Comparison of ENCODE assay signal across 25 cellular contexts in genomic region chr11:118201966-118202365, GRCh38. TPM values are rescaled to one million over a fixed set of nuclear protein-coding genes. Genes with fewer than 3 reads are reported as not detected.
A peak's percentile ranks its signal among the peaks of the same experiment; 100 is the strongest.
DNase-seq lines count a peak whose midpoint lies in the region; ATAC-seq and TF ChIP-seq lines count a peak whose summit lies in the region.
"Had no signal": no experiment of that assay in that cellular context is flagged by ENCODE, and none has a peak within 500 bp of the region (broad histone marks: within the 10 kb centered on the region; RNA-seq: fewer than 3 reads in every experiment).

No MANE protein-coding gene starts in this region.

- H3K36me3 ChIP-seq in hepatocyte (replicated peaks; ENCODE audit: insufficient read depth, low read depth): no peaks in the 10 kb centered on the region
- peaks cover 0 to 30% (median 7%) of the 10 kb centered on the region in 3 experiments for H3K36me3 ChIP-seq in naive thymus-derived CD4-positive, alpha-beta T cell (ENCODE audit: control insufficient read depth in 2 of 3, insufficient read depth in 3 of 3, low read length in 3 of 3)
- H3K36me3 ChIP-seq: BLaER1 had no signal

- WGBS in hepatocyte (ENCODE audit: low lambda C conversion rate, missing lambda C conversion rate): 81% methylated on average over 2 of the region's 2 CpGs

- H4K20me1 ChIP-seq in hepatocyte (ENCODE audit: insufficient read depth, poor library complexity, severe bottlenecking): no peaks in the 10 kb centered on the region
- H4K20me1 ChIP-seq: BLaER1 had no signal

- no peaks in the 10 kb centered on the region for H3K27me3 ChIP-seq in hepatocyte
- H3K27me3 ChIP-seq in naive thymus-derived CD4-positive, alpha-beta T cell (ENCODE audit: control insufficient read depth in 2 of 2, insufficient read depth in 2 of 2, low read length in 2 of 2): no peaks in the 10 kb centered on the region
- H3K27me3 ChIP-seq: BLaER1 had no signal

- H3K27ac Mint-ChIP-seq in activated CD4-positive, alpha-beta T cell treated with anti-CD3 and anti-CD28 coated beads, Interleukin-2, amount 10 ng/mL, durations not matched to agents 24 days and 14 days: no peak overlapping the region
- no peak overlapping the region for H3K27ac Mint-ChIP-seq in naive thymus-derived CD4-positive, alpha-beta T cell
- H3K27ac Mint-ChIP-seq: CD4-positive, alpha-beta T cell; IgD-negative memory B cell had no signal

- no peak overlapping the region for H2AFZ ChIP-seq in hepatocyte

- CTCF ChIA-PET in naive thymus-derived CD4-positive, alpha-beta T cell (lab: Charles Lee): interaction anchor here (0.7 to 1.8 kb wide), 8 partner anchors 13 to 89 kb away, joined by 3 to 8 read pairs (median 6); no protein-coding TSS in a partner anchor

- H3K4me1 ChIP-seq in hepatocyte (ENCODE audit: insufficient read depth): peaks cover 28% of the 10 kb centered on the region
- peaks cover 46 to 69% of the 10 kb centered on the region in 2 donors for H3K4me1 ChIP-seq in naive thymus-derived CD4-positive, alpha-beta T cell (ENCODE audit: control insufficient read depth in 2 of 2, insufficient read depth in 2 of 2, low read length in 2 of 2)

- no peaks in the 10 kb centered on the region for H3K9me3 ChIP-seq in hepatocyte (ENCODE audit: low read depth)
- H3K9me3 ChIP-seq in naive thymus-derived CD4-positive, alpha-beta T cell (ENCODE audit: control insufficient read depth in 2 of 3, low read length in 3 of 3): no peaks in the 10 kb centered on the region
- H3K9me3 ChIP-seq: BLaER1 had no signal

- intact Hi-C loops in activated CD4-positive, alpha-beta T cell treated with anti-CD3 and anti-CD28 coated beads, Interleukin-2, amount 10 ng/mL, durations not matched to agents 24 days and 14 days (cut with micrococcal nuclease): loop anchor here (1.0 to 5.0 kb wide), 8 partner anchors 15 to 235 kb away; partner anchors contain the start of genes CD3D and KMT2A
- intact Hi-C loops in naive thymus-derived CD4-positive, alpha-beta T cell (cut with micrococcal nuclease): loop anchor here (1.0 to 5.0 kb wide), 7 partner anchors 15 to 195 kb away; partner anchors contain the start of genes CD3D (in 1 of the 2), JAML (in 1 of the 2) and MPZL3 (in 1 of the 2)

- no peak overlapping the region for H3K4me3 Mint-ChIP-seq in activated CD4-positive, alpha-beta T cell treated with anti-CD3 and anti-CD28 coated beads, Interleukin-2, amount 10 ng/mL, durations not matched to agents 24 days and 14 days
- H3K4me3 Mint-ChIP-seq in naive thymus-derived CD4-positive, alpha-beta T cell: no peak overlapping the region
- H3K4me3 Mint-ChIP-seq: CD4-positive, alpha-beta T cell; IgD-negative memory B cell had no signal

- no peak overlapping the region; the same call in 1 of the 2 replicates for H3K4me3 ChIP-seq in Jurkat, Clone E6-1 (ENCODE audit: low read length)
- H3K4me3 ChIP-seq in hepatocyte: no peak overlapping the region
- H3K4me3 ChIP-seq in naive thymus-derived CD4-positive, alpha-beta T cell (ENCODE audit: low read length): peak overlapping the region; percentile 19
- H3K4me3 ChIP-seq: BLaER1 had no signal

- H3K27ac ChIP-seq in hepatocyte: peak overlapping the region; percentile 98
- H3K27ac ChIP-seq in naive thymus-derived CD4-positive, alpha-beta T cell (ENCODE audit: low read depth, low read length): no peak overlapping the region
- H3K27ac ChIP-seq in caudate nucleus (ENCODE audit: low read depth, low read length): no peak overlapping the region
- H3K27ac ChIP-seq: 22Rv1, BLaER1 had no signal

- H3K27me3 Mint-ChIP-seq in activated CD4-positive, alpha-beta T cell treated with anti-CD3 and anti-CD28 coated beads, Interleukin-2, amount 10 ng/mL, durations not matched to agents 24 days and 14 days: no peaks in the 10 kb centered on the region
- H3K27me3 Mint-ChIP-seq in naive thymus-derived CD4-positive, alpha-beta T cell: no peaks in the 10 kb centered on the region
- H3K27me3 Mint-ChIP-seq: CD4-positive, alpha-beta T cell had no signal

- no peak for ATAC-seq in naive thymus-derived CD4-positive, alpha-beta T cell
- ATAC-seq in GM21786 (IDR thresholded peaks at IDR 0.05; ENCODE audit: unreplicated experiment): no peak

- no peaks in the 10 kb centered on the region for H3K9me2 ChIP-seq in hepatocyte (replicated peaks; ENCODE audit: insufficient read depth)

- no peak for TF ChIP-seq CTCF in hepatocyte (IDR thresholded peaks at IDR 0.05; ENCODE audit: poor library complexity)

- H3K4me1 Mint-ChIP-seq in activated CD4-positive, alpha-beta T cell treated with anti-CD3 and anti-CD28 coated beads, Interleukin-2, amount 10 ng/mL, durations not matched to agents 24 days and 14 days: peaks cover 34% of the 10 kb centered on the region
- H3K4me1 Mint-ChIP-seq in naive thymus-derived CD4-positive, alpha-beta T cell: peaks cover 5 to 33% (median 12%) of the 10 kb centered on the region in 7 donors

- peaks cover 8% of the 10 kb centered on the region for H3K9me3 Mint-ChIP-seq in activated CD4-positive, alpha-beta T cell treated with anti-CD3 and anti-CD28 coated beads, Interleukin-2, amount 10 ng/mL, durations not matched to agents 24 days and 14 days
- peaks cover 0 to 5% (median 0%) of the 10 kb centered on the region in 11 donors for H3K9me3 Mint-ChIP-seq in naive thymus-derived CD4-positive, alpha-beta T cell
- H3K9me3 Mint-ChIP-seq: CD4-positive, alpha-beta T cell; IgD-negative memory B cell had no signal

- peaks cover 50% of the 10 kb centered on the region for H3K36me3 Mint-ChIP-seq in activated CD4-positive, alpha-beta T cell treated with anti-CD3 and anti-CD28 coated beads, Interleukin-2, amount 10 ng/mL, durations not matched to agents 24 days and 14 days (ENCODE audit: low read depth)
- H3K36me3 Mint-ChIP-seq in naive thymus-derived CD4-positive, alpha-beta T cell: peaks cover 8 to 27% (median 21%) of the 10 kb centered on the region in 5 donors
- H3K36me3 Mint-ChIP-seq: IgD-negative memory B cell had no signal

- DNase-seq in activated CD4-positive, alpha-beta T cell treated with anti-CD3 and anti-CD28 coated beads, Interleukin-2, amount 10 ng/mL, durations not matched to agents 24 days and 14 days: peak; percentile 61
- no peak for DNase-seq in activated CD4-positive, alpha-beta T cell treated with anti-CD3 and anti-CD28 coated beads for 1 hour
- peak; percentile 24 for DNase-seq in Jurkat, Clone E6-1 (ENCODE audit: low read depth, low spot score)
- DNase-seq in hepatocyte (ENCODE audit: low spot score): no peak
- DNase-seq in naive thymus-derived CD4-positive, alpha-beta T cell: no peak
- no peak for DNase-seq in NK-92 treated with Interleukin-12 subunit alpha and Interleukin-12 subunit beta, amount 100 ng/mL, for 24 hours (lab: John Stamatoyannopoulos, UW)
- no peak for DNase-seq in caudate nucleus (lab: John Stamatoyannopoulos, UW)
- DNase-seq: ACHN, EL, H7, Kasumi-1, NCI-H1417, NCI-H1694 treated with DMSO at 0.1 percent for 48 hours, NCI-H2081 treated with DMSO at 0.1 percent for 48 hours, NCI-H2171 treated with DMSO at 0.1 percent for 48 hours, NCI-H524 treated with DMSO at 0.1 percent for 48 hours, NCI-H82, SHP77 had no signal

- POLR2A ChIA-PET in naive thymus-derived CD4-positive, alpha-beta T cell (lab: Charles Lee): interaction anchor here (0.8 to 2.2 kb wide), 9 partner anchors 15 to 160 kb away, joined by 3 to 21 read pairs (median 5); partner anchors contain the start of genes CD3E and JAML

- no peaks in the 10 kb centered on the region for H3K79me2 ChIP-seq in hepatocyte

- peak overlapping the region; percentile 14 for H3K4me2 ChIP-seq in hepatocyte
- H3K4me2 ChIP-seq: BLaER1 had no signal

RNA-seq across cellular contexts. Expression of gene JAML, which starts 22.8 kb away (rescaled TPM):
- total RNA-seq in activated CD4-positive, alpha-beta T cell treated with anti-CD3 and anti-CD28 coated beads, Interleukin-2, amount 10 ng/mL, durations not matched to agents 24 days and 14 days: 303 and 318 TPM in 2 replicates
- polyA plus RNA-seq in Jurkat, Clone E6-1 (2012; ENCODE audit: insufficient read depth, insufficient read length): 8.0 TPM
- total RNA-seq in hepatocyte: 3.5 and 5.3 TPM in 2 replicates
- polyA plus RNA-seq in hepatocyte: 5.0 and 5.9 TPM in 2 replicates
- 100 to 1,000 TPM in 3 of 5 experiments, 10 to 100 TPM in 2; 64.3 to 120 (median 118) TPM for total RNA-seq in naive thymus-derived CD4-positive, alpha-beta T cell
- 100 to 1,000 TPM in 1 of 2 donors, 10 to 100 TPM in 1; 94.1 to 195 TPM for polyA plus RNA-seq in naive thymus-derived CD4-positive, alpha-beta T cell
- total RNA-seq: H7, MCF 10A had no signal

RNA-seq across cellular contexts. Expression of gene SCN2B, which starts 25.5 kb away (rescaled TPM):
- total RNA-seq in activated CD4-positive, alpha-beta T cell treated with anti-CD3 and anti-CD28 coated beads, Interleukin-2, amount 10 ng/mL, durations not matched to agents 24 days and 14 days: 0.02 and 0.05 TPM in 2 replicates
- not detected for polyA plus RNA-seq in Jurkat, Clone E6-1 (2012; ENCODE audit: insufficient read depth, insufficient read length)
- total RNA-seq in hepatocyte: 1.1 and 1.3 TPM in 2 replicates
- polyA plus RNA-seq in hepatocyte: 0.92 and 1.2 TPM in 2 replicates
- total RNA-seq in naive thymus-derived CD4-positive, alpha-beta T cell: not detected
- not detected for polyA plus RNA-seq in naive thymus-derived CD4-positive, alpha-beta T cell
- total RNA-seq: CD4-positive, alpha-beta T cell; MCF 10A had no signal
- polyA plus RNA-seq: IgD-negative memory B cell had no signal

RNA-seq across cellular contexts. Expression of gene SCN4B, which starts 49.3 kb away (rescaled TPM):
- total RNA-seq in activated CD4-positive, alpha-beta T cell treated with anti-CD3 and anti-CD28 coated beads, Interleukin-2, amount 10 ng/mL, durations not matched to agents 24 days and 14 days: 0.07 and 0.36 TPM in 2 replicates
- not detected for polyA plus RNA-seq in Jurkat, Clone E6-1 (2012; ENCODE audit: insufficient read depth, insufficient read length)
- total RNA-seq in hepatocyte: 0.57 and 1.0 TPM in 2 replicates
- polyA plus RNA-seq in hepatocyte: 0.55 and 1.1 TPM in 2 replicates
- under 1 TPM in 1 of 5 experiments, not detected in 4; 0.19 TPM for total RNA-seq in naive thymus-derived CD4-positive, alpha-beta T cell
- polyA plus RNA-seq in naive thymus-derived CD4-positive, alpha-beta T cell: not detected
- total RNA-seq: CD4-positive, alpha-beta T cell; MCF 10A; OCI-LY7 had no signal
- polyA plus RNA-seq: IgD-negative memory B cell had no signal

RNA-seq across cellular contexts. Expression of gene MPZL3, which starts 50.2 kb away (rescaled TPM):
- 64.6 and 65.4 TPM in 2 replicates for total RNA-seq in activated CD4-positive, alpha-beta T cell treated with anti-CD3 and anti-CD28 coated beads, Interleukin-2, amount 10 ng/mL, durations not matched to agents 24 days and 14 days
- polyA plus RNA-seq in Jurkat, Clone E6-1 (2012; ENCODE audit: insufficient read depth, insufficient read length): 0.73 TPM
- 20.6 and 21.1 TPM in 2 replicates for total RNA-seq in hepatocyte
- 10.2 and 10.8 TPM in 2 replicates for polyA plus RNA-seq in hepatocyte
- 10 to 100 TPM; 13.3 to 17.4 (median 17.0) TPM for total RNA-seq in naive thymus-derived CD4-positive, alpha-beta T cell
- 1 to 10 TPM; 3.6 to 4.6 TPM for polyA plus RNA-seq in naive thymus-derived CD4-positive, alpha-beta T cell

Comparison
In these comparisons a context has a peak if more than half of its experiments do, and no peak if none do; other contexts are left out.
1. DNase-seq: peak in activated CD4-positive, alpha-beta T cell treated with anti-CD3 and anti-CD28 coated beads, Interleukin-2, amount 10 ng/mL, durations not matched to agents 24 days and 14 days (single experiment) and Jurkat, Clone E6-1 (single experiment); none in activated CD4-positive, alpha-beta T cell treated with anti-CD3 and anti-CD28 coated beads for 1 hour (single experiment), hepatocyte (single experiment), naive thymus-derived CD4-positive, alpha-beta T cell (0 of 9), NK-92 treated with Interleukin-12 subunit alpha and Interleukin-12 subunit beta, amount 100 ng/mL, for 24 hours (single experiment) and caudate nucleus (0 of 61).
2. RNA of gene JAML, which starts 22.8 kb away (total RNA-seq): 303 to 318 TPM in activated CD4-positive, alpha-beta T cell treated with anti-CD3 and anti-CD28 coated beads, Interleukin-2, amount 10 ng/mL, durations not matched to agents 24 days and 14 days and 64.3 to 120 TPM in naive thymus-derived CD4-positive, alpha-beta T cell; 3.5 to 5.3 TPM in hepatocyte; every median in the first group is over 10 times any median in the second.